1 cellular context compared by ENCODE assay signal in the genomic region with DNA sequence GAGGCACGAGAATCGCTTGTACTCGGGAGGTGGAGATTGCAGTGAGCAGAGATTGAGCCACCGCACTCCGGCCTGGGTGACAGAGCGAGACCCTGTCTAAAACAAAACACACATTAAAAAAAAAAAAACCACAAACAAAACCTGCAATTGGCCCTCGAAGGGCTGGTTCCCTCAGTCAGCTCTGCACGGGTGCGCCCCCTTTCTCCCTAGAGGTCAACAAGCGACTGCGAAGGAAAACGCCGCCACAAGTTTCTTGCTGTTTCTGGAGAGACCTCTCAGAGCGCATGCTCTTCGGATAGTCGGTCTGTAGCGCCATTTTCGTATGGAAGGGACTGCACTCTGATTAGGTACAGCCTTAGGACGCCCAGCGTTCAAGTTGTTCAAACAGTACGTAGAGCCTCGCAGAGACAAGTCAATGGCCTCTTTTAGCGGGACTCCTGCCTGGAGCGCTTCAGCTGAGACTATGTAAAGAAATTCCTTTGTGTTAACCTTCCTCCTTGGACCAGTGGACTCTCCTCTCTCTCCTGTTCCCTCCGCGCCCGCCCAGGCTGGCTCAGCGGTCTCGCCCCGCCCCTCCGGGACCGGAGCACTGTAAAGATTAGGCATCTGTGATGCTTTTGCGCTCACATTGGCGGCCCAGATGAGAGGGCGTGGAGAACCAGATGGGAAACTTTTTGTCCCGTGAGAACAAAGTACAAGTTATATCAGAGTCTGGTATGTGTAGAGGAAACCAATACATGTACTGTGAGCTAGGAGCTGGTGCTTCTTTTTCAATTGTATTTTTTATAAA.
TF ChIP-seq lines count a peak whose summit lies in the region.

No MANE protein-coding gene starts in this region.

TF ChIP-seq in GM12878, 131 proteins besides CTCF, POLR2A, EP300 and RAD21 (continued from another document and continues in another):
- TF ChIP-seq, protein P1, sequence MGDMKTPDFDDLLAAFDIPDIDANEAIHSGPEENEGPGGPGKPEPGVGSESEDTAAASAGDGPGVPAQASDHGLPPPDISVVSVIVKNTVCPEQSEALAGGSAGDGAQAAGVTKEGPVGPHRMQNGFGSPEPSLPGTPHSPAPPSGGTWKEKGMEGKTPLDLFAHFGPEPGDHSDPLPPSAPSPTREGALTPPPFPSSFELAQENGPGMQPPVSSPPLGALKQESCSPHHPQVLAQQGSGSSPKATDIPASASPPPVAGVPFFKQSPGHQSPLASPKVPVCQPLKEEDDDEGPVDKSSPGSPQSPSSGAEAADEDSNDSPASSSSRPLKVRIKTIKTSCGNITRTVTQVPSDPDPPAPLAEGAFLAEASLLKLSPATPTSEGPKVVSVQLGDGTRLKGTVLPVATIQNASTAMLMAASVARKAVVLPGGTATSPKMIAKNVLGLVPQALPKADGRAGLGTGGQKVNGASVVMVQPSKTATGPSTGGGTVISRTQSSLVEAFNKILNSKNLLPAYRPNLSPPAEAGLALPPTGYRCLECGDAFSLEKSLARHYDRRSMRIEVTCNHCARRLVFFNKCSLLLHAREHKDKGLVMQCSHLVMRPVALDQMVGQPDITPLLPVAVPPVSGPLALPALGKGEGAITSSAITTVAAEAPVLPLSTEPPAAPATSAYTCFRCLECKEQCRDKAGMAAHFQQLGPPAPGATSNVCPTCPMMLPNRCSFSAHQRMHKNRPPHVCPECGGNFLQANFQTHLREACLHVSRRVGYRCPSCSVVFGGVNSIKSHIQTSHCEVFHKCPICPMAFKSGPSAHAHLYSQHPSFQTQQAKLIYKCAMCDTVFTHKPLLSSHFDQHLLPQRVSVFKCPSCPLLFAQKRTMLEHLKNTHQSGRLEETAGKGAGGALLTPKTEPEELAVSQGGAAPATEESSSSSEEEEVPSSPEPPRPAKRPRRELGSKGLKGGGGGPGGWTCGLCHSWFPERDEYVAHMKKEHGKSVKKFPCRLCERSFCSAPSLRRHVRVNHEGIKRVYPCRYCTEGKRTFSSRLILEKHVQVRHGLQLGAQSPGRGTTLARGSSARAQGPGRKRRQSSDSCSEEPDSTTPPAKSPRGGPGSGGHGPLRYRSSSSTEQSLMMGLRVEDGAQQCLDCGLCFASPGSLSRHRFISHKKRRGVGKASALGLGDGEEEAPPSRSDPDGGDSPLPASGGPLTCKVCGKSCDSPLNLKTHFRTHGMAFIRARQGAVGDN (IDR thresholded peaks at IDR 0.05), result no peak
- no peak for TF ChIP-seq WRNIP1 (IDR thresholded peaks at IDR 0.05; ENCODE audit: borderline replicate concordance, low read depth, low read length)
- TF ChIP-seq ZZZ3 (IDR thresholded peaks at IDR 0.05; ENCODE audit: control insufficient read depth, insufficient read length, low read depth), result no peak
- no peak for TF ChIP-seq CEBPB (IDR thresholded peaks at IDR 0.05; ENCODE audit: borderline replicate concordance in 1 of 2, low read depth in 2 of 2, low read length in 2 of 2)
- TF ChIP-seq CREM (IDR thresholded peaks at IDR 0.05; ENCODE audit: low read depth), result peak; percentile 14; the same call in 1 of the 2 replicates
- TF ChIP-seq TCF3 (IDR thresholded peaks at IDR 0.05; ENCODE audit: borderline replicate concordance, insufficient read depth, low read depth, low read length), result no peak
- peak; percentile 59 for TF ChIP-seq NRF1 (conservative IDR thresholded peaks at IDR 0.05; ENCODE audit: low read depth, low read length)
- TF ChIP-seq SMAD1 (IDR thresholded peaks at IDR 0.05; ENCODE audit: low read depth, partially characterized antibody), result no peak
- TF ChIP-seq HDAC6 (IDR thresholded peaks at IDR 0.05; ENCODE audit: unreplicated experiment), result no peak
- peak; percentile 70; the same call in 1 of the 2 replicates for TF ChIP-seq HDGF (IDR thresholded peaks at IDR 0.05)
- TF ChIP-seq MYC (IDR thresholded peaks at IDR 0.05; ENCODE audit: insufficient read depth, insufficient read length, insufficient replicate concordance, low read length, severe bottlenecking), result no peak
- TF ChIP-seq NFYA (IDR thresholded peaks at IDR 0.05; ENCODE audit: borderline replicate concordance, low read depth, low read length), result no peak
- no peak for TF ChIP-seq NFIC (IDR thresholded peaks at IDR 0.05; ENCODE audit: low read depth, low read length)
- TF ChIP-seq, protein P2, sequence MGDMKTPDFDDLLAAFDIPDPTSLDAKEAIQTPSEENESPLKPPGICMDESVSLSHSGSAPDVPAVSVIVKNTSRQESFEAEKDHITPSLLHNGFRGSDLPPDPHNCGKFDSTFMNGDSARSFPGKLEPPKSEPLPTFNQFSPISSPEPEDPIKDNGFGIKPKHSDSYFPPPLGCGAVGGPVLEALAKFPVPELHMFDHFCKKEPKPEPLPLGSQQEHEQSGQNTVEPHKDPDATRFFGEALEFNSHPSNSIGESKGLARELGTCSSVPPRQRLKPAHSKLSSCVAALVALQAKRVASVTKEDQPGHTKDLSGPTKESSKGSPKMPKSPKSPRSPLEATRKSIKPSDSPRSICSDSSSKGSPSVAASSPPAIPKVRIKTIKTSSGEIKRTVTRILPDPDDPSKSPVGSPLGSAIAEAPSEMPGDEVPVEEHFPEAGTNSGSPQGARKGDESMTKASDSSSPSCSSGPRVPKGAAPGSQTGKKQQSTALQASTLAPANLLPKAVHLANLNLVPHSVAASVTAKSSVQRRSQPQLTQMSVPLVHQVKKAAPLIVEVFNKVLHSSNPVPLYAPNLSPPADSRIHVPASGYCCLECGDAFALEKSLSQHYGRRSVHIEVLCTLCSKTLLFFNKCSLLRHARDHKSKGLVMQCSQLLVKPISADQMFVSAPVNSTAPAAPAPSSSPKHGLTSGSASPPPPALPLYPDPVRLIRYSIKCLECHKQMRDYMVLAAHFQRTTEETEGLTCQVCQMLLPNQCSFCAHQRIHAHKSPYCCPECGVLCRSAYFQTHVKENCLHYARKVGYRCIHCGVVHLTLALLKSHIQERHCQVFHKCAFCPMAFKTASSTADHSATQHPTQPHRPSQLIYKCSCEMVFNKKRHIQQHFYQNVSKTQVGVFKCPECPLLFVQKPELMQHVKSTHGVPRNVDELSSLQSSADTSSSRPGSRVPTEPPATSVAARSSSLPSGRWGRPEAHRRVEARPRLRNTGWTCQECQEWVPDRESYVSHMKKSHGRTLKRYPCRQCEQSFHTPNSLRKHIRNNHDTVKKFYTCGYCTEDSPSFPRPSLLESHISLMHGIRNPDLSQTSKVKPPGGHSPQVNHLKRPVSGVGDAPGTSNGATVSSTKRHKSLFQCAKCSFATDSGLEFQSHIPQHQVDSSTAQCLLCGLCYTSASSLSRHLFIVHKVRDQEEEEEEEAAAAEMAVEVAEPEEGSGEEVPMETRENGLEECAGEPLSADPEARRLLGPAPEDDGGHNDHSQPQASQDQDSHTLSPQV (IDR thresholded peaks at IDR 0.05), result no peak
- TF ChIP-seq PML (IDR thresholded peaks at IDR 0.05; ENCODE audit: low read length), result peak; percentile 71
- TF ChIP-seq, protein P3, sequence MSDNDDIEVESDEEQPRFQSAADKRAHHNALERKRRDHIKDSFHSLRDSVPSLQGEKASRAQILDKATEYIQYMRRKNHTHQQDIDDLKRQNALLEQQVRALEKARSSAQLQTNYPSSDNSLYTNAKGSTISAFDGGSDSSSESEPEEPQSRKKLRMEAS (IDR thresholded peaks at IDR 0.05; ENCODE audit: low read depth, low read length), result no peak
- TF ChIP-seq YY1 (IDR thresholded peaks at IDR 0.05; ENCODE audit: low read depth, low read length), result peak; percentile 91
- no peak for TF ChIP-seq RELA (IDR thresholded peaks at IDR 0.05; ENCODE audit: borderline replicate concordance, partially characterized antibody)
- TF ChIP-seq SUPT20H (IDR thresholded peaks at IDR 0.05; ENCODE audit: borderline replicate concordance, control insufficient read depth, low read depth, low read length), result no peak
- TF ChIP-seq POLR2AphosphoS5 (IDR thresholded peaks at IDR 0.05; ENCODE audit: low read length), result peak; percentile 54
- TF ChIP-seq NFXL1 (IDR thresholded peaks at IDR 0.05; ENCODE audit: borderline replicate concordance), result no peak
- TF ChIP-seq JUND (IDR thresholded peaks at IDR 0.05; ENCODE audit: low read depth, low read length), result no peak
- TF ChIP-seq IKZF1 (conservative IDR thresholded peaks at IDR 0.05), result peak; percentile 57
- no peak for TF ChIP-seq CHD2 (IDR thresholded peaks at IDR 0.05; ENCODE audit: borderline replicate concordance, low read depth, low read length)
- TF ChIP-seq SREBF2 (IDR thresholded peaks at IDR 0.05; ENCODE audit: low read length), result no peak
- TF ChIP-seq RUNX3 (IDR thresholded peaks at IDR 0.05; ENCODE audit: low read length), result peak; percentile 73
- no peak for TF ChIP-seq ETV6 (conservative IDR thresholded peaks at IDR 0.05 in 1 of 2, IDR thresholded peaks at IDR 0.05 in 1 of 2; ENCODE audit: borderline replicate concordance in 1 of 2, low read depth in 1 of 2)
- TF ChIP-seq SIX5 (IDR thresholded peaks at IDR 0.05; ENCODE audit: low read depth, low read length, severe bottlenecking), result no peak
- no peak for TF ChIP-seq ATF7 (IDR thresholded peaks at IDR 0.05; ENCODE audit: low read depth)
- TF ChIP-seq KDM1A (IDR thresholded peaks at IDR 0.05; ENCODE audit: borderline replicate concordance), result no peak
- TF ChIP-seq, protein P4, sequence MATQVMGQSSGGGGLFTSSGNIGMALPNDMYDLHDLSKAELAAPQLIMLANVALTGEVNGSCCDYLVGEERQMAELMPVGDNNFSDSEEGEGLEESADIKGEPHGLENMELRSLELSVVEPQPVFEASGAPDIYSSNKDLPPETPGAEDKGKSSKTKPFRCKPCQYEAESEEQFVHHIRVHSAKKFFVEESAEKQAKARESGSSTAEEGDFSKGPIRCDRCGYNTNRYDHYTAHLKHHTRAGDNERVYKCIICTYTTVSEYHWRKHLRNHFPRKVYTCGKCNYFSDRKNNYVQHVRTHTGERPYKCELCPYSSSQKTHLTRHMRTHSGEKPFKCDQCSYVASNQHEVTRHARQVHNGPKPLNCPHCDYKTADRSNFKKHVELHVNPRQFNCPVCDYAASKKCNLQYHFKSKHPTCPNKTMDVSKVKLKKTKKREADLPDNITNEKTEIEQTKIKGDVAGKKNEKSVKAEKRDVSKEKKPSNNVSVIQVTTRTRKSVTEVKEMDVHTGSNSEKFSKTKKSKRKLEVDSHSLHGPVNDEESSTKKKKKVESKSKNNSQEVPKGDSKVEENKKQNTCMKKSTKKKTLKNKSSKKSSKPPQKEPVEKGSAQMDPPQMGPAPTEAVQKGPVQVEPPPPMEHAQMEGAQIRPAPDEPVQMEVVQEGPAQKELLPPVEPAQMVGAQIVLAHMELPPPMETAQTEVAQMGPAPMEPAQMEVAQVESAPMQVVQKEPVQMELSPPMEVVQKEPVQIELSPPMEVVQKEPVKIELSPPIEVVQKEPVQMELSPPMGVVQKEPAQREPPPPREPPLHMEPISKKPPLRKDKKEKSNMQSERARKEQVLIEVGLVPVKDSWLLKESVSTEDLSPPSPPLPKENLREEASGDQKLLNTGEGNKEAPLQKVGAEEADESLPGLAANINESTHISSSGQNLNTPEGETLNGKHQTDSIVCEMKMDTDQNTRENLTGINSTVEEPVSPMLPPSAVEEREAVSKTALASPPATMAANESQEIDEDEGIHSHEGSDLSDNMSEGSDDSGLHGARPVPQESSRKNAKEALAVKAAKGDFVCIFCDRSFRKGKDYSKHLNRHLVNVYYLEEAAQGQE (IDR thresholded peaks at IDR 0.05; ENCODE audit: low read depth, low read length), result no peak
- TF ChIP-seq DPF2 (IDR thresholded peaks at IDR 0.05), result no peak
- no peak for TF ChIP-seq JUNB (IDR thresholded peaks at IDR 0.05)
- no peak for TF ChIP-seq FOS (IDR thresholded peaks at IDR 0.05; ENCODE audit: borderline replicate concordance, extremely low read depth, insufficient read length)
- TF ChIP-seq, protein P5, sequence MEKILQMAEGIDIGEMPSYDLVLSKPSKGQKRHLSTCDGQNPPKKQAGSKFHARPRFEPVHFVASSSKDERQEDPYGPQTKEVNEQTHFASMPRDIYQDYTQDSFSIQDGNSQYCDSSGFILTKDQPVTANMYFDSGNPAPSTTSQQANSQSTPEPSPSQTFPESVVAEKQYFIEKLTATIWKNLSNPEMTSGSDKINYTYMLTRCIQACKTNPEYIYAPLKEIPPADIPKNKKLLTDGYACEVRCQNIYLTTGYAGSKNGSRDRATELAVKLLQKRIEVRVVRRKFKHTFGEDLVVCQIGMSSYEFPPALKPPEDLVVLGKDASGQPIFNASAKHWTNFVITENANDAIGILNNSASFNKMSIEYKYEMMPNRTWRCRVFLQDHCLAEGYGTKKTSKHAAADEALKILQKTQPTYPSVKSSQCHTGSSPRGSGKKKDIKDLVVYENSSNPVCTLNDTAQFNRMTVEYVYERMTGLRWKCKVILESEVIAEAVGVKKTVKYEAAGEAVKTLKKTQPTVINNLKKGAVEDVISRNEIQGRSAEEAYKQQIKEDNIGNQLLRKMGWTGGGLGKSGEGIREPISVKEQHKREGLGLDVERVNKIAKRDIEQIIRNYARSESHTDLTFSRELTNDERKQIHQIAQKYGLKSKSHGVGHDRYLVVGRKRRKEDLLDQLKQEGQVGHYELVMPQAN (conservative IDR thresholded peaks at IDR 0.05), result peak; percentile 87
- TF ChIP-seq ZBED1 (IDR thresholded peaks at IDR 0.05; ENCODE audit: borderline replicate concordance), result no peak
- 0 out of 2 replicates have a peak, but pooled peaks have one; percentile 58 for TF ChIP-seq FOXM1 (IDR thresholded peaks at IDR 0.05; ENCODE audit: low read depth, low read length)
- TF ChIP-seq ZSCAN29 (IDR thresholded peaks at IDR 0.05), result no peak
- TF ChIP-seq, protein P6, sequence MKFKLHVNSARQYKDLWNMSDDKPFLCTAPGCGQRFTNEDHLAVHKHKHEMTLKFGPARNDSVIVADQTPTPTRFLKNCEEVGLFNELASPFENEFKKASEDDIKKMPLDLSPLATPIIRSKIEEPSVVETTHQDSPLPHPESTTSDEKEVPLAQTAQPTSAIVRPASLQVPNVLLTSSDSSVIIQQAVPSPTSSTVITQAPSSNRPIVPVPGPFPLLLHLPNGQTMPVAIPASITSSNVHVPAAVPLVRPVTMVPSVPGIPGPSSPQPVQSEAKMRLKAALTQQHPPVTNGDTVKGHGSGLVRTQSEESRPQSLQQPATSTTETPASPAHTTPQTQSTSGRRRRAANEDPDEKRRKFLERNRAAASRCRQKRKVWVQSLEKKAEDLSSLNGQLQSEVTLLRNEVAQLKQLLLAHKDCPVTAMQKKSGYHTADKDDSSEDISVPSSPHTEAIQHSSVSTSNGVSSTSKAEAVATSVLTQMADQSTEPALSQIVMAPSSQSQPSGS (IDR thresholded peaks at IDR 0.05; ENCODE audit: low read length), result no peak
- peak; percentile 10; the same call in 1 of the 2 replicates for TF ChIP-seq SMAD5 (IDR thresholded peaks at IDR 0.05; ENCODE audit: low read depth)
- 0 out of 2 replicates have a peak, but pooled peaks have one; percentile 46 for TF ChIP-seq GATAD2B (conservative IDR thresholded peaks at IDR 0.05; ENCODE audit: low read depth)
- TF ChIP-seq SRF (IDR thresholded peaks at IDR 0.05; ENCODE audit: low read depth in 2 of 2, low read length in 2 of 2), result no peak
- 0 out of 2 replicates have a peak, but pooled peaks have one; percentile 7 for TF ChIP-seq CREB1 (IDR thresholded peaks at IDR 0.05; ENCODE audit: low read depth)
- no peak for TF ChIP-seq NR2C2 (IDR thresholded peaks at IDR 0.05; ENCODE audit: borderline replicate concordance, control insufficient read depth, insufficient read length, low read depth)
- TF ChIP-seq, protein P7, sequence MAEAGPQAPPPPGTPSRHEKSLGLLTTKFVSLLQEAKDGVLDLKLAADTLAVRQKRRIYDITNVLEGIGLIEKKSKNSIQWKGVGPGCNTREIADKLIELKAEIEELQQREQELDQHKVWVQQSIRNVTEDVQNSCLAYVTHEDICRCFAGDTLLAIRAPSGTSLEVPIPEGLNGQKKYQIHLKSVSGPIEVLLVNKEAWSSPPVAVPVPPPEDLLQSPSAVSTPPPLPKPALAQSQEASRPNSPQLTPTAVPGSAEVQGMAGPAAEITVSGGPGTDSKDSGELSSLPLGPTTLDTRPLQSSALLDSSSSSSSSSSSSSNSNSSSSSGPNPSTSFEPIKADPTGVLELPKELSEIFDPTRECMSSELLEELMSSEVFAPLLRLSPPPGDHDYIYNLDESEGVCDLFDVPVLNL (IDR thresholded peaks at IDR 0.05; ENCODE audit: low read depth, low read length), result peak; percentile 75
